In the genomic region with DNA sequence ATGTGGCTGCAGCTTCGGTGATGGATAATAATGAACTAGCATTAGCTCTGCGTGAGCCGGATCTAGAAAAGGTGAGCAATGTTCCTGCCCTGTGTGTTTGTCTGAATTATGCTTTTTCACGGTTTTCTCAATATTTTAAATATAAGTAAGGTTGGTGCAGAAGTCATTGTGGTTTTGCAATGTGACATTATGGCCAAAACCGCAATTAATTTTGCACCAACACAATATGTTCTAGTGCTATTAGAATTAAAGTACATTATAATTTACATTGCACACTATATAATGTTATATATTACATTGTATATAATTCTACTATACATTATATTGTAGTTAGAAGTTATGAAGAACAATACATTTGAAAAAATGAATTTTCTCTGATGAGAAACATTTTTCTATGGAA, we compare ENCODE assay signal across 7 cellular contexts.
"Had no signal": no experiment of that assay in that cellular context is flagged by ENCODE, and none has a peak within 500 bp of the region (broad histone marks: within the 10 kb centered on the region; RNA-seq: fewer than 3 reads in every experiment).

No MANE protein-coding gene starts in this region.

- H3K4me2 ChIP-seq: KMS-11 had no signal

- H3K4me3 ChIP-seq: K562 had no signal

- FAIRE-seq: HTR-8/SVneo, K562 had no signal

- DNase-seq: IMR-90, KBM-7, KG1 had no signal

- H3K27ac ChIP-seq: HL-60, KMS-11 had no signal

- H3K9ac ChIP-seq: KMS-11 had no signal

- ATAC-seq: K562 had no signal
